ENCODE assay signal across 11 cellular contexts in genomic region chr2:15531095-15531854, GRCh38.
"Had no signal": no experiment of that assay in that cellular context is flagged by ENCODE, and none has a peak within 500 bp of the region (broad histone marks: within the 10 kb centered on the region; RNA-seq: fewer than 3 reads in every experiment).

No MANE protein-coding gene starts in this region.

- H3K9me3 ChIP-seq: HAP-1 had no signal

- H3K4me1 ChIP-seq: HAP-1 had no signal

- H3K4me2 ChIP-seq: KMS-11 had no signal

- H3K27ac Mint-ChIP-seq: HFFc6 had no signal

- FAIRE-seq: HTR-8/SVneo had no signal

- H3K4me3 Mint-ChIP-seq: HFFc6 had no signal

- H3K9ac ChIP-seq: GM23248, KMS-11 had no signal

- ATAC-seq: HCT116 had no signal

- H3K4me3 ChIP-seq: GM23248, HAP-1 had no signal

- H2AFZ ChIP-seq: GM23248 had no signal

- DNase-seq: GM23248, GOT3, H7, HFFc6, IMR-90, KBM-7 had no signal

- H3K9me3 Mint-ChIP-seq: HFFc6 had no signal

- H3K27ac ChIP-seq: GM23248, HL-60, KMS-11 had no signal
